Comparison of ENCODE assay signal across 10 cellular contexts in genomic region chr15:40878785-40879184, GRCh38. TPM values are rescaled to one million over a fixed set of nuclear protein-coding genes. Genes with fewer than 3 reads are reported as not detected.
A peak's percentile ranks its signal among the peaks of the same experiment; 100 is the strongest.
DNase-seq lines count a peak whose midpoint lies in the region; ATAC-seq and TF ChIP-seq lines count a peak whose summit lies in the region.
"Had no signal": no experiment of that assay in that cellular context is flagged by ENCODE, and none has a peak within 500 bp of the region (broad histone marks: within the 10 kb centered on the region; RNA-seq: fewer than 3 reads in every experiment).

No MANE protein-coding gene starts in this region.

- H3K4ac ChIP-seq in IMR-90 (ENCODE audit: low read depth, low read length), result no peak overlapping the region

- no peak overlapping the region for H3K4me3 Mint-ChIP-seq in effector memory CD8-positive, alpha-beta T cell
- no peak overlapping the region for H3K4me3 Mint-ChIP-seq in HFFc6
- H3K4me3 Mint-ChIP-seq: CD4-positive, alpha-beta memory T cell had no signal

- peak; percentile 28 for DNase-seq in activated naive CD4-positive, alpha-beta T cell treated with Interleukin-2 at 50 U/mL for 16 hours
- DNase-seq in activated naive CD4-positive, alpha-beta T cell (lab: John Stamatoyannopoulos, UW), result no peak
- DNase-seq in IMR-90 (peak; percentile 70), stomach (no peak), globus pallidus (ENCODE audit: low spot score) (no peak), NCI-H146 (lab: John Stamatoyannopoulos, UW) (no peak), HFFc6 (no peak)
- DNase-seq in effector memory CD8-positive, alpha-beta T cell, result no peak

- H3K4me3 ChIP-seq in IMR-90 (ENCODE audit: insufficient read depth, low read depth, low read length), result no peak overlapping the region
- H3K4me3 ChIP-seq in stomach, result no peak overlapping the region

- TF ChIP-seq EP300 in stomach (IDR thresholded peaks at IDR 0.05), result no peak

- H3K9me3 ChIP-seq in IMR-90 (ENCODE audit: control insufficient read depth, insufficient read depth, low read length), result peaks cover 3% of the 10 kb centered on the region; the same call in 1 of the 2 replicates
- H3K9me3 ChIP-seq in stomach, result peaks cover 0 to 4% (median 0%) of the 10 kb centered on the region in 4 donors

- no peaks in the 10 kb centered on the region for H3K36me3 Mint-ChIP-seq in effector memory CD8-positive, alpha-beta T cell (ENCODE audit: insufficient read depth)
- no peaks in the 10 kb centered on the region for H3K36me3 Mint-ChIP-seq in HFFc6 (ENCODE audit: low read depth)
- H3K36me3 Mint-ChIP-seq: CD4-positive, alpha-beta memory T cell had no signal

- no peaks in the 10 kb centered on the region for H3K9me3 Mint-ChIP-seq in effector memory CD8-positive, alpha-beta T cell
- H3K9me3 Mint-ChIP-seq in HFFc6, result no peaks in the 10 kb centered on the region; the same call in 1 of the 2 replicates

- no peak overlapping the region; the same call in 1 of the 2 replicates for H3K23ac ChIP-seq in IMR-90 (ENCODE audit: low read depth, low read length)

- no peak overlapping the region for H4K8ac ChIP-seq in IMR-90 (ENCODE audit: low read depth in 2 of 2, low read length in 2 of 2)

- H2BK15ac ChIP-seq in IMR-90 (ENCODE audit: low read depth, low read length), result no peak overlapping the region

- no peak overlapping the region for H2BK20ac ChIP-seq in IMR-90 (ENCODE audit: low read depth, low read length)

- no peak overlapping the region for H4K91ac ChIP-seq in IMR-90 (ENCODE audit: insufficient read depth, low read depth, low read length)

- H3K27me3 ChIP-seq in IMR-90 (ENCODE audit: control insufficient read depth, insufficient read depth, low read length) (no peaks in the 10 kb centered on the region; the same call in 1 of the 2 replicates), stomach (peaks cover 0 to 4% (median 0%) of the 10 kb centered on the region in 3 donors)

- no peaks in the 10 kb centered on the region for H3K9me1 ChIP-seq in IMR-90 (ENCODE audit: insufficient read depth, low read length)

- H2AK9ac ChIP-seq in IMR-90 (replicated peaks; ENCODE audit: low read depth, low read length, poor library complexity), result no peak overlapping the region

- H3K9ac ChIP-seq in IMR-90 (ENCODE audit: low read depth, low read length), result no peak overlapping the region

- no peak overlapping the region for H3K27ac ChIP-seq in IMR-90 (ENCODE audit: insufficient read depth, low read length)
- H3K27ac ChIP-seq in stomach, result peak overlapping the region; percentile 13 to 71 (median 66)

- dilution Hi-C loops in IMR-90 (cut with HindIII; ENCODE audit: low sequenced_read_pairs, unreplicated experiment), result no loop called here

- no peaks in the 10 kb centered on the region for H3K79me1 ChIP-seq in IMR-90 (ENCODE audit: low read depth in 1 of 2, low read length in 2 of 2)

- no CpG with 5 or more reads among the region's 1 CpG for WGBS in IMR-90 (ENCODE audit: extremely low coverage in 2 of 2, insufficient read length in 1 of 2), 2 experiments
- 75 to 87% (median 85%) methylated on average over 1 of the region's 1 CpG for WGBS in stomach, 5 donors

- H3K36me3 ChIP-seq in IMR-90 (ENCODE audit: control insufficient read depth, insufficient read depth, low read length) (no peaks in the 10 kb centered on the region), stomach (no peaks in the 10 kb centered on the region)

- H4K5ac ChIP-seq in IMR-90 (ENCODE audit: low read depth, low read length), result no peak overlapping the region

- intact Hi-C loops in IMR-90 (cut with micrococcal nuclease), result no loop called here
- intact Hi-C loops in stomach (cut with DNase I; ENCODE audit: low total_unique reads), result no loop called here

- H3K27ac Mint-ChIP-seq in effector memory CD8-positive, alpha-beta T cell, result no peak overlapping the region
- no peak overlapping the region for H3K27ac Mint-ChIP-seq in HFFc6
- H3K27ac Mint-ChIP-seq: CD4-positive, alpha-beta memory T cell had no signal

- no peaks in the 10 kb centered on the region for H4K20me1 ChIP-seq in IMR-90 (ENCODE audit: insufficient read depth, low read length)

- no peak overlapping the region for H2AFZ ChIP-seq in IMR-90 (replicated peaks; ENCODE audit: low read length, poor library complexity)

- no peak for TF ChIP-seq RAD21 in IMR-90 (IDR thresholded peaks at IDR 0.05; ENCODE audit: low read length)

- CTCF ChIA-PET in IMR-90 (lab: Yijun Ruan, JAX), result interaction anchor here (1.8 kb wide), 1 partner anchor 20 kb away, joined by 7 read pairs; no protein-coding TSS in a partner anchor

- TF ChIP-seq CTCF in IMR-90 (conservative IDR thresholded peaks at IDR 0.05; ENCODE audit: low read depth, low read length), result no peak
- TF ChIP-seq CTCF in stomach (IDR thresholded peaks at IDR 0.05), result no peak
- no peak for TF ChIP-seq CTCF in HFFc6 (IDR thresholded peaks at IDR 0.05)

- no TSS peak for BruUV-seq in IMR-90 (replicated peaks; lab: Mats Ljungman, UMichigan)

- no peaks in the 10 kb centered on the region for H3K4me1 ChIP-seq in IMR-90 (ENCODE audit: control insufficient read depth, insufficient read depth, low read length)
- H3K4me1 ChIP-seq in stomach, result peaks cover 4 to 20% (median 8%) of the 10 kb centered on the region in 4 donors

- H2BK5ac ChIP-seq in IMR-90 (ENCODE audit: low read depth, low read length, poor library complexity, severe bottlenecking), result no peak overlapping the region

- POLR2A ChIA-PET in IMR-90 (lab: Charles Lee; ENCODE audit: unreplicated experiment), result no interaction called here

- ATAC-seq in IMR-90 (ENCODE audit: low read depth), result no peak
- ATAC-seq in effector memory CD8-positive, alpha-beta T cell (replicated peaks), result peak; percentile 65

- no peak overlapping the region for H3K56ac ChIP-seq in IMR-90 (ENCODE audit: extremely low read depth, insufficient read depth, low read length)

- H3K27me3 Mint-ChIP-seq in effector memory CD8-positive, alpha-beta T cell, result peaks cover 0 to 9% of the 10 kb centered on the region in 2 donors
- peaks cover 2% of the 10 kb centered on the region for H3K27me3 Mint-ChIP-seq in HFFc6 (ENCODE audit: insufficient read depth)

- no peak overlapping the region for H3K4me2 ChIP-seq in IMR-90 (ENCODE audit: low read depth, low read length)

- H2BK120ac ChIP-seq in IMR-90 (ENCODE audit: low read depth, low read length), result no peak overlapping the region

- H3K14ac ChIP-seq in IMR-90 (replicated peaks; ENCODE audit: low read depth, low read length), result no peak overlapping the region

- peaks cover 3 to 5% of the 10 kb centered on the region in 2 donors for H3K4me1 Mint-ChIP-seq in effector memory CD8-positive, alpha-beta T cell (ENCODE audit: low read depth in 2 of 2)
- H3K4me1 Mint-ChIP-seq in HFFc6 (ENCODE audit: low read depth), result peaks cover 28% of the 10 kb centered on the region

- in situ Hi-C loops in IMR-90 (cut with MboI; ENCODE audit: low sequenced_read_pairs), result no loop called here

- TF ChIP-seq POLR2A in IMR-90 (IDR thresholded peaks at IDR 0.05; ENCODE audit: low read depth, low read length), result no peak
- no peak for TF ChIP-seq POLR2A in stomach (IDR thresholded peaks at IDR 0.05)

- H2AK5ac ChIP-seq in IMR-90 (ENCODE audit: low read depth, low read length), result no peak overlapping the region

- no peak overlapping the region for H3K18ac ChIP-seq in IMR-90 (ENCODE audit: low read depth, low read length)

RNA-seq across cellular contexts. Expression of gene RHOV, which starts 4.8 kb away (rescaled TPM):
- not detected in 2 replicates for total RNA-seq in IMR-90 (2012; rRNA removed)
- 0.07 and 0.10 TPM in 2 replicates for polyA plus RNA-seq in IMR-90 (2012; rRNA removed)
- 0.05 TPM in 1 of 2 replicates, not detected in the other for polyA plus RNA-seq in IMR-90 (2012; cell fraction: cytosol; rRNA removed)
- 0.48 and 0.57 TPM in 2 replicates for polyA plus RNA-seq in IMR-90 (2012; cell fraction: nucleus; rRNA removed; ENCODE audit: low replicate concordance)
- total RNA-seq in stomach, result 1 to 10 TPM in 4 of 5 donors, not detected in 1; 1.3 to 3.2 (median 1.7) TPM
- polyA plus RNA-seq in stomach, result 10 to 100 TPM in 1 of 3 donors, 1 to 10 TPM in 2; 1.2 to 87.8 (median 1.4) TPM
- total RNA-seq in HFFc6 (2021; fragmentation: NEBNext Ultra II Directional; extraction: Animal tissue kit (Norgen Biotek cat#: 25700)), result under 1 TPM in 5 of 6 experiments, not detected in 1; 0.14 to 0.41 (median 0.31) TPM
- total RNA-seq: CD4-positive, alpha-beta memory T cell had no signal
- polyA plus RNA-seq: CD4-positive, alpha-beta memory T cell had no signal

RNA-seq across cellular contexts. Expression of gene VPS18, which starts 15.5 kb away (rescaled TPM):
- 30.0 and 32.3 TPM in 2 replicates for total RNA-seq in IMR-90 (2012; rRNA removed)
- 19.3 and 20.8 TPM in 2 replicates for polyA plus RNA-seq in IMR-90 (2012; rRNA removed)
- 15.0 and 19.5 TPM in 2 replicates for polyA plus RNA-seq in IMR-90 (2012; cell fraction: cytosol; rRNA removed)
- polyA plus RNA-seq in IMR-90 (2012; cell fraction: nucleus; rRNA removed; ENCODE audit: low replicate concordance), result 15.5 and 29.3 TPM in 2 replicates
- total RNA-seq in stomach, result 10 to 100 TPM in 4 of 5 donors, 1 to 10 TPM in 1; 1.8 to 24.2 (median 20.3) TPM
- polyA plus RNA-seq in stomach, result 10 to 100 TPM in 1 of 3 donors, 1 to 10 TPM in 2; 5.7 to 10.8 (median 6.1) TPM
- total RNA-seq in HFFc6 (2021; fragmentation: NEBNext Ultra II Directional; extraction: Animal tissue kit (Norgen Biotek cat#: 25700)), result 10 to 100 TPM; 27.7 to 33.1 (median 31.2) TPM

RNA-seq across cellular contexts. Expression of gene SPINT1, which starts 34.9 kb away (rescaled TPM):
- total RNA-seq in IMR-90 (2012; rRNA removed), result 0.56 and 0.90 TPM in 2 replicates
- 1.8 and 2.1 TPM in 2 replicates for polyA plus RNA-seq in IMR-90 (2012; rRNA removed)
- 2.3 and 3.1 TPM in 2 replicates for polyA plus RNA-seq in IMR-90 (2012; cell fraction: cytosol; rRNA removed)
- 2.5 and 5.8 TPM in 2 replicates for polyA plus RNA-seq in IMR-90 (2012; cell fraction: nucleus; rRNA removed; ENCODE audit: low replicate concordance)
- total RNA-seq in stomach, result 100 to 1,000 TPM in 4 of 5 donors, 10 to 100 TPM in 1; 58.6 to 394 (median 178) TPM
- 10 to 100 TPM; 16.8 to 76.8 (median 52.3) TPM for polyA plus RNA-seq in stomach
- under 1 TPM in 5 of 6 experiments, not detected in 1; 0.14 to 0.51 (median 0.26) TPM for total RNA-seq in HFFc6 (2021; fragmentation: NEBNext Ultra II Directional; extraction: Animal tissue kit (Norgen Biotek cat#: 25700))

RNA-seq across cellular contexts. Expression of gene PPP1R14D, which starts 50.3 kb away (rescaled TPM):
- not detected in 2 replicates for total RNA-seq in IMR-90 (2012; rRNA removed)
- not detected in 2 replicates for polyA plus RNA-seq in IMR-90 (2012; rRNA removed)
- polyA plus RNA-seq in IMR-90 (2012; cell fraction: cytosol; rRNA removed), result not detected in 2 replicates
- not detected in 2 replicates for polyA plus RNA-seq in IMR-90 (2012; cell fraction: nucleus; rRNA removed; ENCODE audit: low replicate concordance)
- total RNA-seq in stomach, result 10 to 100 TPM in 1 of 5 donors, 1 to 10 TPM in 1, not detected in 3; 2.2 to 20.0 TPM
- 1 to 10 TPM in 2 of 3 donors, under 1 TPM in 1; 0.63 to 4.1 (median 1.4) TPM for polyA plus RNA-seq in stomach
- not detected for total RNA-seq in HFFc6 (2021; fragmentation: NEBNext Ultra II Directional; extraction: Animal tissue kit (Norgen Biotek cat#: 25700))
- total RNA-seq: CD4-positive, alpha-beta memory T cell; ureter had no signal
- polyA plus RNA-seq: CD4-positive, alpha-beta memory T cell had no signal

RNA-seq across cellular contexts. Expression of gene DLL4, which starts 50.4 kb away (rescaled TPM):
- total RNA-seq in IMR-90 (2012; rRNA removed), result 1.7 and 1.8 TPM in 2 replicates
- 3.4 and 3.6 TPM in 2 replicates for polyA plus RNA-seq in IMR-90 (2012; rRNA removed)
- polyA plus RNA-seq in IMR-90 (2012; cell fraction: cytosol; rRNA removed), result 2.3 and 2.9 TPM in 2 replicates
- 2.4 and 5.1 TPM in 2 replicates for polyA plus RNA-seq in IMR-90 (2012; cell fraction: nucleus; rRNA removed; ENCODE audit: low replicate concordance)
- 10 to 100 TPM in 1 of 5 donors, 1 to 10 TPM in 3, under 1 TPM in 1; 0.89 to 20.0 (median 3.3) TPM for total RNA-seq in stomach
- polyA plus RNA-seq in stomach, result 1 to 10 TPM in 2 of 3 donors, under 1 TPM in 1; 0.56 to 2.2 (median 1.5) TPM
- total RNA-seq in HFFc6 (2021; fragmentation: NEBNext Ultra II Directional; extraction: Animal tissue kit (Norgen Biotek cat#: 25700)), result under 1 TPM in 2 of 6 experiments, not detected in 4; 0.05 to 0.11 TPM
- total RNA-seq: CD4-positive, alpha-beta memory T cell had no signal
- polyA plus RNA-seq: CD4-positive, alpha-beta memory T cell had no signal

Comparison
In these comparisons a context has a peak if more than half of its experiments do, and no peak if none do; other contexts are left out.
1. DNase-seq: peak in activated naive CD4-positive, alpha-beta T cell treated with Interleukin-2 at 50 U/mL for 16 hours (single experiment) and IMR-90 (single experiment); none in activated naive CD4-positive, alpha-beta T cell (0 of 4), effector memory CD8-positive, alpha-beta T cell (0 of 3), stomach (single experiment), globus pallidus (single experiment), NCI-H146 (single experiment) and HFFc6 (single experiment).
2. RNA of gene SPINT1, which starts 34.9 kb away (total RNA-seq): 58.6 to 394 TPM in stomach; 0.56 to 0.90 TPM in IMR-90 and 0.14 to 0.51 TPM in HFFc6; every median in the first group is over 10 times any median in the second.